Comparison of ENCODE assay signal across 9 cellular contexts in the genomic region with DNA sequence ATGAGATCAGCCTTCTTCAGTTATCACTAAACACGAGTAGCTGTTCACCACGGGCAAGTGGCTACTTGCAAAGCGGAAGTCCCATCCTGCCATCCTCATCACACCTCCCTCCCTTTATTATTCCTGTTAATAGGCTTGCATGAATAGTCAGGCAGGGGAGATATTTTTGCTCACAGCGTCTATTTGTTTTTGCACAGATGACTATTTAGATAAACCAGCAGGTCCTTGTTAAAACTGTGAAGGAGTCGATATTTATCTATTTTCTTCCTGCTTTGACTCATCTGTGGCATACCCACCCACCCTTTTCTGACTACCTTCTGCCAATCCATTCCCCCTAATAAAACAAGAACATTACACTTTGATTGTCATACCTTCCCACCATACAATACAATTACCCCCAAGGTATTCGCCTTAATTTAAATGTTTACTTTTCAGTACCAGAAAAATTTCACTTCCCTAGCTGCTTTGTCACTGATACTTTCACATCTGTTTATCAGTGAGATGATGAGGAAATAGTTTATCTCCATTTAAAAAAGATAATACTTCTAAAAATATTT.
DNase-seq lines count a peak whose midpoint lies in the region; ATAC-seq and TF ChIP-seq lines count a peak whose summit lies in the region.
"Had no signal": no experiment of that assay in that cellular context is flagged by ENCODE, and none has a peak within 500 bp of the region (broad histone marks: within the 10 kb centered on the region; RNA-seq: fewer than 3 reads in every experiment).

No MANE protein-coding gene starts in this region.

- no peak overlapping the region for H3K9ac ChIP-seq in MM.1S (ENCODE audit: low read length)

- H3K9me2 ChIP-seq in MM.1S (replicated peaks; ENCODE audit: insufficient read depth, low read length) = no peaks in the 10 kb centered on the region

- TF ChIP-seq CTCF in foreskin keratinocyte (conservative IDR thresholded peaks at IDR 0.05) (no peak), MM.1S (IDR thresholded peaks at IDR 0.05; ENCODE audit: low read length) (no peak)

- ATAC-seq in GM18520 (IDR thresholded peaks at IDR 0.05; ENCODE audit: unreplicated experiment) = peak; percentile 49
- ATAC-seq in HG02678 (IDR thresholded peaks at IDR 0.05; ENCODE audit: unreplicated experiment) = peak; percentile 69
- ATAC-seq in foreskin keratinocyte = peak; percentile 89

- H3K36me3 ChIP-seq in MM.1S (replicated peaks; ENCODE audit: insufficient read depth, low read length) = no peaks in the 10 kb centered on the region

- no peak overlapping the region for H2AFZ ChIP-seq in MM.1S (ENCODE audit: low read length)

- H3K9me3 ChIP-seq in MM.1S (replicated peaks; ENCODE audit: insufficient read depth, low read length) = no peaks in the 10 kb centered on the region

- no peak overlapping the region for H3K4me3 ChIP-seq in MM.1S (ENCODE audit: low read length)

- H4K20me1 ChIP-seq in MM.1S (ENCODE audit: insufficient read depth, low read length) = no peaks in the 10 kb centered on the region

- peaks cover 6% of the 10 kb centered on the region for H3K4me1 ChIP-seq in foreskin keratinocyte
- no peaks in the 10 kb centered on the region for H3K4me1 ChIP-seq in MM.1S (ENCODE audit: low read length)

- no peaks in the 10 kb centered on the region for H3K79me2 ChIP-seq in MM.1S (ENCODE audit: low read length)

- H3K27ac ChIP-seq in foreskin keratinocyte (no peak overlapping the region), MM.1S (ENCODE audit: low read length) (no peak overlapping the region)

- DNase-seq in NCI-H1694 treated with DMSO at 0.1 percent for 48 hours (lab: John Stamatoyannopoulos, UW) (peak; percentile 80), foreskin keratinocyte (peak; percentile 79 to 87), NCI-H1436 (lab: John Stamatoyannopoulos, UW) (no peak), C1 segment of cervical spinal cord (lab: John Stamatoyannopoulos, UW) (no peak), MM.1S (no peak)
- DNase-seq in activated CD4-positive, CD25-positive, alpha-beta regulatory T cell (lab: John Stamatoyannopoulos, UW) = no peak
- DNase-seq: activated T-cell treated with anti-CD3 and anti-CD28 coated beads, Interleukin-2, amount 50 U/mL, for 48 hours had no signal

- H3F3A ChIP-seq in MM.1S (ENCODE audit: insufficient read depth, low read length) = no peaks in the 10 kb centered on the region

- no peak overlapping the region for H3K4me2 ChIP-seq in MM.1S (ENCODE audit: low read depth, low read length)

- no peaks in the 10 kb centered on the region for H3K27me3 ChIP-seq in foreskin keratinocyte
- no peaks in the 10 kb centered on the region for H3K27me3 ChIP-seq in MM.1S (replicated peaks; ENCODE audit: insufficient read depth, low read length)

Comparison
In these comparisons a context has a peak if more than half of its experiments do, and no peak if none do; other contexts are left out.
1. DNase-seq: peak in NCI-H1694 treated with DMSO at 0.1 percent for 48 hours (single experiment) and foreskin keratinocyte (2 of 2); none in NCI-H1436 (single experiment), activated CD4-positive, CD25-positive, alpha-beta regulatory T cell (0 of 4), C1 segment of cervical spinal cord (0 of 14) and MM.1S (single experiment).
2. Peak in every context shown above with its lines, with median percentiles within 50 percentile points of each other: ATAC-seq.